1 cellular context compared by ENCODE assay signal in genomic region chr9:19102631-19103345, GRCh38.
TF ChIP-seq lines count a peak whose summit lies in the region.

Gene HAUS6 (minus strand): TSS chr9:19102904. CDS start chr9:19102651, 253 bp downstream.

TF ChIP-seq in HepG2, 621 proteins besides CTCF, POLR2A, EP300 and RAD21 (continued from another document and continues in another):
- peak; percentile 94 for TF ChIP-seq TFDP1 (CRISPR knock-in tag; IDR thresholded peaks at IDR 0.05; ENCODE audit: borderline replicate concordance)
- peak; percentile 46; the same call in 1 of the 2 replicates for TF ChIP-seq NCOA2 (CRISPR knock-in tag; IDR thresholded peaks at IDR 0.05)
- no peak for TF ChIP-seq DBP (CRISPR knock-in tag; IDR thresholded peaks at IDR 0.05; ENCODE audit: not compliant biosample characterization)
- no peak for TF ChIP-seq ZNF180 (CRISPR knock-in tag; IDR thresholded peaks at IDR 0.05; ENCODE audit: borderline replicate concordance, low read depth)
- TF ChIP-seq ZFY (CRISPR knock-in tag; IDR thresholded peaks at IDR 0.05), result peak; percentile 89
- TF ChIP-seq ZNF430 (CRISPR knock-in tag; IDR thresholded peaks at IDR 0.05), result peak; percentile 75; the same call in 1 of the 2 replicates
- peak; percentile 72 for TF ChIP-seq ELF3 (CRISPR knock-in tag; IDR thresholded peaks at IDR 0.05)
- TF ChIP-seq RORA (CRISPR knock-in tag; IDR thresholded peaks at IDR 0.05), result no peak
- peak; percentile 75 for TF ChIP-seq IRF2 (CRISPR knock-in tag; IDR thresholded peaks at IDR 0.05)
- TF ChIP-seq SMARCE1 (IDR thresholded peaks at IDR 0.05; ENCODE audit: borderline replicate concordance), result no peak
- peak; percentile 40; the same call in 1 of the 2 replicates for TF ChIP-seq ZNF280B (CRISPR knock-in tag; IDR thresholded peaks at IDR 0.05; ENCODE audit: borderline replicate concordance)
- 0 out of 2 replicates have a peak, but pooled peaks have one; percentile 74 for TF ChIP-seq NFKB2 (CRISPR knock-in tag; IDR thresholded peaks at IDR 0.05; ENCODE audit: borderline replicate concordance)
- TF ChIP-seq PCBP1 (IDR thresholded peaks at IDR 0.05; ENCODE audit: borderline replicate concordance, low read depth, low read length), result no peak
- no peak for TF ChIP-seq DNMT3B (CRISPR knock-in tag; conservative IDR thresholded peaks at IDR 0.05)
- peak; percentile 59 for TF ChIP-seq AGO2 (optimal IDR thresholded peaks at IDR 0.05; ENCODE audit: low read depth, low read length)
- peak; percentile 88 for TF ChIP-seq KMT2B (CRISPR knock-in tag; IDR thresholded peaks at IDR 0.05)
- no peak for TF ChIP-seq HOXA7 (CRISPR knock-in tag; IDR thresholded peaks at IDR 0.05)
- peak; percentile 57; the same call in 1 of the 2 replicates for TF ChIP-seq KDM5B (CRISPR knock-in tag; IDR thresholded peaks at IDR 0.05; ENCODE audit: borderline replicate concordance)
- peak; percentile 81 for TF ChIP-seq ZNF605 (CRISPR knock-in tag; IDR thresholded peaks at IDR 0.05)
- peak; percentile 19; the same call in 1 of the 2 replicates for TF ChIP-seq ATF7 (IDR thresholded peaks at IDR 0.05)
- no peak for TF ChIP-seq ATF7 (CRISPR knock-in tag; IDR thresholded peaks at IDR 0.05)
- TF ChIP-seq NFYB (CRISPR knock-in tag; IDR thresholded peaks at IDR 0.05), result 0 out of 2 replicates have a peak, but pooled peaks have one; percentile 27
- 0 out of 2 replicates have a peak, but pooled peaks have one; percentile 53 for TF ChIP-seq TSC22D2 (CRISPR knock-in tag; IDR thresholded peaks at IDR 0.05; ENCODE audit: borderline replicate concordance)
- no peak for TF ChIP-seq NFRKB (IDR thresholded peaks at IDR 0.05)
- TF ChIP-seq ZNF607 (CRISPR knock-in tag; IDR thresholded peaks at IDR 0.05; ENCODE audit: borderline replicate concordance), result no peak
- TF ChIP-seq KAT7 (CRISPR knock-in tag; IDR thresholded peaks at IDR 0.05; ENCODE audit: borderline replicate concordance), result peak; percentile 70; the same call in 1 of the 2 replicates
- no peak for TF ChIP-seq RARA (CRISPR knock-in tag; IDR thresholded peaks at IDR 0.05)
- TF ChIP-seq ZNF776 (CRISPR knock-in tag; IDR thresholded peaks at IDR 0.05), result peak; percentile 54; the same call in 1 of the 2 replicates
- TF ChIP-seq ATF1 (CRISPR knock-in tag; IDR thresholded peaks at IDR 0.05), result peak; percentile 63; the same call in 1 of the 2 replicates
- TF ChIP-seq ZNF563 (CRISPR knock-in tag; IDR thresholded peaks at IDR 0.05), result no peak
- TF ChIP-seq ZNF17 (CRISPR knock-in tag; IDR thresholded peaks at IDR 0.05), result no peak
- peak; percentile 35; the same call in 1 of the 2 replicates for TF ChIP-seq AHR (CRISPR knock-in tag; IDR thresholded peaks at IDR 0.05)
- TF ChIP-seq ZUFSP (CRISPR knock-in tag; IDR thresholded peaks at IDR 0.05; ENCODE audit: borderline replicate concordance), result no peak
- TF ChIP-seq ASH2L (IDR thresholded peaks at IDR 0.05; ENCODE audit: insufficient read length, low read depth, low read length), result peak; percentile 42
- no peak for TF ChIP-seq JUNB (CRISPR knock-in tag; IDR thresholded peaks at IDR 0.05; ENCODE audit: borderline replicate concordance)
- TF ChIP-seq ZNF318 (CRISPR knock-in tag; IDR thresholded peaks at IDR 0.05), result no peak
- no peak for TF ChIP-seq RBM22 (optimal IDR thresholded peaks at IDR 0.05; ENCODE audit: low read length)
- peak; percentile 96 for TF ChIP-seq TFDP2 (CRISPR knock-in tag; IDR thresholded peaks at IDR 0.05)
- no peak for TF ChIP-seq ZNF136 (CRISPR knock-in tag; IDR thresholded peaks at IDR 0.05; ENCODE audit: low read depth)
- no peak for TF ChIP-seq MAFK (conservative IDR thresholded peaks at IDR 0.05 in 1 of 2, IDR thresholded peaks at IDR 0.05 in 1 of 2; ENCODE audit: low read length in 2 of 2)
- peak; percentile 73 for TF ChIP-seq HNRNPL (IDR thresholded peaks at IDR 0.05; ENCODE audit: low read depth, low read length)
- no peak for TF ChIP-seq ZNF572 (CRISPR knock-in tag; IDR thresholded peaks at IDR 0.05)
- 0 out of 2 replicates have a peak, but pooled peaks have one; percentile 48 for TF ChIP-seq ZNF800 (CRISPR knock-in tag; IDR thresholded peaks at IDR 0.05)
- 0 out of 2 replicates have a peak, but pooled peaks have one; percentile 26 for TF ChIP-seq HOMEZ (CRISPR knock-in tag; IDR thresholded peaks at IDR 0.05; ENCODE audit: low read depth)
- 0 out of 2 replicates have a peak, but pooled peaks have one; percentile 29 for TF ChIP-seq ZSCAN12 (CRISPR knock-in tag; IDR thresholded peaks at IDR 0.05)
- TF ChIP-seq MATR3 (CRISPR knock-in tag; IDR thresholded peaks at IDR 0.05), result no peak
- no peak for TF ChIP-seq BATF2 (CRISPR knock-in tag; IDR thresholded peaks at IDR 0.05)
- no peak for TF ChIP-seq ZNF446 (CRISPR knock-in tag; IDR thresholded peaks at IDR 0.05)
